ENCODE assay signal across 1 cellular context in genomic region chr7:51366930-51367613, GRCh38.
TF ChIP-seq lines count a peak whose summit lies in the region.

No MANE protein-coding gene starts in this region.

TF ChIP-seq in HepG2, 621 proteins besides CTCF, POLR2A, EP300 and RAD21 (continued from another document):
- no peak for TF ChIP-seq ARNTL (CRISPR knock-in tag; IDR thresholded peaks at IDR 0.05)
- TF ChIP-seq STAG1 (CRISPR knock-in tag; IDR thresholded peaks at IDR 0.05) = peak; percentile 93
- TF ChIP-seq AKNA (CRISPR knock-in tag; IDR thresholded peaks at IDR 0.05; ENCODE audit: borderline replicate concordance) = no peak
- no peak for TF ChIP-seq ATF2 (CRISPR knock-in tag; IDR thresholded peaks at IDR 0.05)
- no peak for TF ChIP-seq ZNF788 (CRISPR knock-in tag; IDR thresholded peaks at IDR 0.05; ENCODE audit: borderline replicate concordance)
- no peak for TF ChIP-seq KMT2A (CRISPR knock-in tag; IDR thresholded peaks at IDR 0.05)
- no peak for TF ChIP-seq ZNF451 (CRISPR knock-in tag; IDR thresholded peaks at IDR 0.05)
- TF ChIP-seq MAX (IDR thresholded peaks at IDR 0.05) = no peak
- TF ChIP-seq GLI4 (CRISPR knock-in tag; IDR thresholded peaks at IDR 0.05; ENCODE audit: borderline replicate concordance) = no peak
- TF ChIP-seq ZNF687 (CRISPR knock-in tag; IDR thresholded peaks at IDR 0.05) = 0 out of 2 replicates have a peak, but pooled peaks have one; percentile 20
- TF ChIP-seq ZNF256 (CRISPR knock-in tag; conservative IDR thresholded peaks at IDR 0.05) = no peak
- no peak for TF ChIP-seq RORA (CRISPR knock-in tag; IDR thresholded peaks at IDR 0.05)
- no peak for TF ChIP-seq ZIK1 (CRISPR knock-in tag; IDR thresholded peaks at IDR 0.05; ENCODE audit: borderline replicate concordance, low read depth)
- no peak for TF ChIP-seq MEF2D (CRISPR knock-in tag; IDR thresholded peaks at IDR 0.05)
- TF ChIP-seq ZNF580 (CRISPR knock-in tag; IDR thresholded peaks at IDR 0.05; ENCODE audit: borderline replicate concordance, low read depth) = no peak
- TF ChIP-seq KMT2B (CRISPR knock-in tag; IDR thresholded peaks at IDR 0.05) = no peak
- no peak for TF ChIP-seq ZFP36 (IDR thresholded peaks at IDR 0.05; ENCODE audit: borderline replicate concordance, low read depth, low read length, partially characterized antibody)
- peak; percentile 96 for TF ChIP-seq SMC3 (IDR thresholded peaks at IDR 0.05; ENCODE audit: low read length)
- no peak for TF ChIP-seq ZKSCAN1 (IDR thresholded peaks at IDR 0.05; ENCODE audit: low read length)
- TF ChIP-seq DR1 (CRISPR knock-in tag; IDR thresholded peaks at IDR 0.05) = no peak
- TF ChIP-seq SALL1 (CRISPR knock-in tag; IDR thresholded peaks at IDR 0.05) = 0 out of 2 replicates have a peak, but pooled peaks have one; percentile 55
- TF ChIP-seq BRCA1 (CRISPR knock-in tag; IDR thresholded peaks at IDR 0.05) = no peak
- TF ChIP-seq GATAD2A (CRISPR knock-in tag; IDR thresholded peaks at IDR 0.05) = no peak
- TF ChIP-seq ZBTB3 (CRISPR knock-in tag; IDR thresholded peaks at IDR 0.05; ENCODE audit: borderline replicate concordance, low read depth) = no peak
- no peak for TF ChIP-seq ZNF768 (CRISPR knock-in tag; IDR thresholded peaks at IDR 0.05)
- no peak for TF ChIP-seq POLR2G (IDR thresholded peaks at IDR 0.05; ENCODE audit: low read depth, low read length)
- TF ChIP-seq MLX (CRISPR knock-in tag; IDR thresholded peaks at IDR 0.05) = no peak
TF ChIP-seq in HepG2: peak in this region for 5.
